ENCODE assay signal across 9 cellular contexts in genomic region chr19:58546131-58546530, GRCh38. TPM values are rescaled to one million over a fixed set of nuclear protein-coding genes. Genes with fewer than 3 reads are reported as not detected.
DNase-seq lines count a peak whose midpoint lies in the region; ATAC-seq and TF ChIP-seq lines count a peak whose summit lies in the region.
"Had no signal": no experiment of that assay in that cellular context is flagged by ENCODE, and none has a peak within 500 bp of the region (broad histone marks: within the 10 kb centered on the region; RNA-seq: fewer than 3 reads in every experiment).

No MANE protein-coding gene starts in this region.

- no peak for TF ChIP-seq EP300 in esophagus muscularis mucosa (IDR thresholded peaks at IDR 0.05)

- H3K79me1 ChIP-seq in trophoblast cell (ENCODE audit: low read length): peaks cover 15% of the 10 kb centered on the region

- peaks cover 26% of the 10 kb centered on the region for H3K79me2 ChIP-seq in trophoblast cell (ENCODE audit: control insufficient read depth, insufficient read depth, low read length, poor library complexity)

- H2BK5ac ChIP-seq in trophoblast cell (ENCODE audit: low read depth, low read length, poor library complexity): no peak overlapping the region

- H3K27ac ChIP-seq in RWPE1 (peak overlapping the region; percentile 99), esophagus muscularis mucosa (replicated peaks in 1 of 4) (peak overlapping the region in 1 of 4 donors; percentile 91), trophoblast cell (ENCODE audit: low read depth, low read length) (no peak overlapping the region), foreskin keratinocyte (no peak overlapping the region)

- no peaks in the 10 kb centered on the region for H3K9me3 ChIP-seq in ES-I3 (ENCODE audit: control insufficient read depth, insufficient read depth, low read length)
- no peaks in the 10 kb centered on the region for H3K9me3 ChIP-seq in esophagus muscularis mucosa
- peaks cover 2% of the 10 kb centered on the region for H3K9me3 ChIP-seq in trophoblast cell (ENCODE audit: insufficient read depth, low read depth, low read length)

- peak overlapping the region; percentile 48 for H3K23ac ChIP-seq in trophoblast cell (ENCODE audit: low read length)

- no peak overlapping the region for H4K8ac ChIP-seq in trophoblast cell (ENCODE audit: low read depth, low read length)

- no peak overlapping the region for H4K12ac ChIP-seq in trophoblast cell (ENCODE audit: low read depth, low read length)

- peak overlapping the region; percentile 8 for H2AFZ ChIP-seq in trophoblast cell (ENCODE audit: insufficient read depth, low read length, poor library complexity)

- H3K4ac ChIP-seq in trophoblast cell (ENCODE audit: low read depth, low read length): peak overlapping the region; percentile 99

- H3K14ac ChIP-seq in trophoblast cell (ENCODE audit: low read length): no peak overlapping the region

- H3K27me3 ChIP-seq in esophagus muscularis mucosa (peaks cover 0 to 6% (median 0%) of the 10 kb centered on the region in 4 donors), trophoblast cell (ENCODE audit: insufficient read depth, low read length) (no peaks in the 10 kb centered on the region), foreskin keratinocyte (no peaks in the 10 kb centered on the region)

- no peak overlapping the region for H2BK12ac ChIP-seq in trophoblast cell (ENCODE audit: low read length)

- H3K4me1 ChIP-seq in ES-I3 (ENCODE audit: insufficient read depth, low read length): no peaks in the 10 kb centered on the region
- H3K4me1 ChIP-seq in esophagus muscularis mucosa: peaks cover 29 to 50% (median 35%) of the 10 kb centered on the region in 4 donors
- peaks cover 7 to 14% of the 10 kb centered on the region in 2 experiments for H3K4me1 ChIP-seq in trophoblast cell (ENCODE audit: control insufficient read depth in 1 of 2, insufficient read depth in 2 of 2, low read length in 2 of 2)
- H3K4me1 ChIP-seq in foreskin keratinocyte: peaks cover 11% of the 10 kb centered on the region

- H3K9ac ChIP-seq in ES-I3 (ENCODE audit: low read depth, low read length) (peak overlapping the region; percentile 89; the same call in 1 of the 2 replicates), trophoblast cell (ENCODE audit: low read length) (peak overlapping the region; percentile 96)

- ATAC-seq in foreskin keratinocyte (no peak), HG02623 (IDR thresholded peaks at IDR 0.05; ENCODE audit: unreplicated experiment) (no peak)

- H3K4me3 ChIP-seq in esophagus muscularis mucosa: peak overlapping the region; percentile 95 to 98 (median 96)
- H3K4me3 ChIP-seq in trophoblast cell (ENCODE audit: low read depth, low read length): peak overlapping the region; percentile 97

- CTCF ChIA-PET in RWPE1 (lab: Yijun Ruan, JAX): interaction anchor here (1.3 kb wide), 1 partner anchor 27 kb away, joined by 7 read pairs; the partner anchor contains the start of gene ZBTB45

- DNase-seq in RWPE1 (ENCODE audit: low spot score): no peak
- DNase-seq in esophagus muscularis mucosa (ENCODE audit: extremely low spot score): no peak
- no peak for DNase-seq in trophoblast cell
- DNase-seq in foreskin keratinocyte: no peak
- DNase-seq in ecto neural progenitor cell (ENCODE audit: low spot score): no peak
- DNase-seq in C1 segment of cervical spinal cord (lab: John Stamatoyannopoulos, UW): no peak
- DNase-seq: NCI-H1417 had no signal

- no peak for TF ChIP-seq POLR2A in esophagus muscularis mucosa (IDR thresholded peaks at IDR 0.05; ENCODE audit: low read depth)

- H3K36me3 ChIP-seq in ES-I3 (ENCODE audit: insufficient read depth, low read length) (peaks cover 33% of the 10 kb centered on the region), esophagus muscularis mucosa (peaks cover 41 to 55% (median 51%) of the 10 kb centered on the region in 4 donors), trophoblast cell (ENCODE audit: control insufficient read depth in 1 of 2, insufficient read depth in 2 of 2, low read length in 2 of 2) (peaks cover 50 to 54% of the 10 kb centered on the region in 2 experiments)

- peak overlapping the region; percentile 67 for H3K4me2 ChIP-seq in trophoblast cell (ENCODE audit: low read length)

- no peak overlapping the region for H2AK5ac ChIP-seq in trophoblast cell (ENCODE audit: low read length)

- POLR2A ChIA-PET in RWPE1 (lab: Yijun Ruan, JAX; ENCODE audit: low non-redundant PET): no interaction called here

- no peak overlapping the region for H4K91ac ChIP-seq in trophoblast cell (ENCODE audit: low read depth, low read length)

- TF ChIP-seq CTCF in RWPE1 (conservative IDR thresholded peaks at IDR 0.05; ENCODE audit: low read depth) (no peak), esophagus muscularis mucosa (IDR thresholded peaks at IDR 0.05) (no peak), foreskin keratinocyte (conservative IDR thresholded peaks at IDR 0.05) (no peak)

- no peak overlapping the region for H2BK120ac ChIP-seq in trophoblast cell (ENCODE audit: insufficient read depth, low read length, poor library complexity)

- H3K18ac ChIP-seq in trophoblast cell (ENCODE audit: low read length): no peak overlapping the region

- intact Hi-C loops in esophagus muscularis mucosa (cut with DNase I): no loop called here

RNA-seq across cellular contexts. Expression of gene TRIM28, which starts 2.3 kb away (rescaled TPM):
- 100 to 1,000 TPM; 152 to 319 (median 264) TPM for total RNA-seq in esophagus muscularis mucosa
- polyA plus RNA-seq in trophoblast cell (2013): 646 and 654 TPM in 2 replicates
- total RNA-seq in foreskin keratinocyte: 563 and 590 TPM in 2 replicates
- polyA plus RNA-seq in foreskin keratinocyte: 522 and 587 TPM in 2 replicates

RNA-seq across cellular contexts. Expression of gene CHMP2A, which starts 8.8 kb away (rescaled TPM):
- total RNA-seq in esophagus muscularis mucosa (100 to 1,000 TPM; 124 to 145 (median 141) TPM), foreskin keratinocyte (99.9 and 110 TPM in 2 replicates)
- polyA plus RNA-seq in trophoblast cell (2013): 137 and 138 TPM in 2 replicates
- 172 and 179 TPM in 2 replicates for polyA plus RNA-seq in foreskin keratinocyte

RNA-seq across cellular contexts. Expression of gene UBE2M, which starts 12.3 kb away (rescaled TPM):
- total RNA-seq in esophagus muscularis mucosa: 10 to 100 TPM; 36.1 to 54.9 (median 45.8) TPM
- polyA plus RNA-seq in trophoblast cell (2013): 98.2 and 99.0 TPM in 2 replicates
- 70.7 and 79.8 TPM in 2 replicates for total RNA-seq in foreskin keratinocyte
- 120 and 134 TPM in 2 replicates for polyA plus RNA-seq in foreskin keratinocyte

RNA-seq across cellular contexts. Expression of gene ZBTB45, which starts 26.5 kb away (rescaled TPM):
- 10 to 100 TPM in 2 of 4 donors, 1 to 10 TPM in 2; 8.8 to 20.0 (median 12.1) TPM for total RNA-seq in esophagus muscularis mucosa
- 14.8 and 15.3 TPM in 2 replicates for polyA plus RNA-seq in trophoblast cell (2013)
- 10.0 and 11.0 TPM in 2 replicates for total RNA-seq in foreskin keratinocyte
- 14.7 and 16.5 TPM in 2 replicates for polyA plus RNA-seq in foreskin keratinocyte

RNA-seq across cellular contexts. Expression of gene MZF1, which starts 27.0 kb away (rescaled TPM):
- 10 to 100 TPM; 20.5 to 29.3 (median 22.4) TPM for total RNA-seq in esophagus muscularis mucosa
- polyA plus RNA-seq in trophoblast cell (2013): 12.4 and 13.2 TPM in 2 replicates
- 5.8 and 7.7 TPM in 2 replicates for total RNA-seq in foreskin keratinocyte
- polyA plus RNA-seq in foreskin keratinocyte: 4.3 and 5.2 TPM in 2 replicates
